Comparison of ENCODE assay signal across 8 cellular contexts in genomic region chr16:66928702-66929388, GRCh38. TPM values are rescaled to one million over a fixed set of nuclear protein-coding genes. Genes with fewer than 3 reads are reported as not detected.
DNase-seq lines count a peak whose midpoint lies in the region; ATAC-seq, FAIRE-seq and TF ChIP-seq lines count a peak whose summit lies in the region.

No MANE protein-coding gene starts in this region.

- intact Hi-C loops in CD8-positive, alpha-beta T cell (cut with DNase I, micrococcal nuclease), result no loop called here
- intact Hi-C loops in kidney (cut with DNase I), result no loop called here

- peak; percentile 21 for ATAC-seq in CD8-positive, alpha-beta T cell
- ATAC-seq in GM18520 (IDR thresholded peaks at IDR 0.05; ENCODE audit: unreplicated experiment), result no peak
- no peak for ATAC-seq in stimulated activated memory B cell treated with anti-CD40 and anti-IgM and Interleukin-4, amounts not matched to agents 10 μg/mL and 1 μg/mL and 100 μg/mL, for 72 hours
- no peak for ATAC-seq in HG03196 (IDR thresholded peaks at IDR 0.05; ENCODE audit: unreplicated experiment)
- no peak for ATAC-seq in GM19397 (IDR thresholded peaks at IDR 0.05; ENCODE audit: unreplicated experiment)

- peaks cover 33% of the 10 kb centered on the region for H3K4me1 Mint-ChIP-seq in CD8-positive, alpha-beta T cell (ENCODE audit: low read depth)
- H3K4me1 Mint-ChIP-seq in stimulated activated memory B cell treated with anti-CD40 and anti-IgM and Interleukin-4, amounts not matched to agents 10 μg/mL and 1 μg/mL and 100 μg/mL, for 72 hours, result peaks cover 45% of the 10 kb centered on the region

- no peak overlapping the region for H3K27ac Mint-ChIP-seq in CD8-positive, alpha-beta T cell
- no peak overlapping the region for H3K27ac Mint-ChIP-seq in stimulated activated memory B cell treated with anti-CD40 and anti-IgM and Interleukin-4, amounts not matched to agents 10 μg/mL and 1 μg/mL and 100 μg/mL, for 72 hours

- no peaks in the 10 kb centered on the region for H3K9me3 ChIP-seq in CD8-positive, alpha-beta T cell (ENCODE audit: low read length)
- no peaks in the 10 kb centered on the region for H3K9me3 ChIP-seq in kidney (ENCODE audit: control insufficient read depth in 1 of 2, low read length in 2 of 2)

- FAIRE-seq in kidney (lab: Jason Lieb, UNC), result no peak

- H3K36me3 ChIP-seq in CD8-positive, alpha-beta T cell (ENCODE audit: insufficient read depth, low read length), result no peaks in the 10 kb centered on the region
- peaks cover 0 to 4% of the 10 kb centered on the region in 2 donors for H3K36me3 ChIP-seq in kidney (ENCODE audit: control insufficient read depth in 1 of 2, insufficient read depth in 2 of 2, low read length in 2 of 2)

- H3K4me1 ChIP-seq in CD8-positive, alpha-beta T cell (ENCODE audit: insufficient read depth, low read length), result peaks cover 20% of the 10 kb centered on the region
- peaks cover 5 to 13% of the 10 kb centered on the region in 2 donors for H3K4me1 ChIP-seq in kidney (ENCODE audit: control insufficient read depth in 1 of 2, insufficient read depth in 1 of 2, low read depth in 1 of 2, low read length in 2 of 2)

- peaks cover 16% of the 10 kb centered on the region for H3K27me3 Mint-ChIP-seq in CD8-positive, alpha-beta T cell (ENCODE audit: low read depth)
- H3K27me3 Mint-ChIP-seq in stimulated activated memory B cell treated with anti-CD40 and anti-IgM and Interleukin-4, amounts not matched to agents 10 μg/mL and 1 μg/mL and 100 μg/mL, for 72 hours, result peaks cover 30% of the 10 kb centered on the region

- no peak overlapping the region for H3K4me3 Mint-ChIP-seq in CD8-positive, alpha-beta T cell
- no peak overlapping the region for H3K4me3 Mint-ChIP-seq in stimulated activated memory B cell treated with anti-CD40 and anti-IgM and Interleukin-4, amounts not matched to agents 10 μg/mL and 1 μg/mL and 100 μg/mL, for 72 hours

- no peak overlapping the region for H3K9ac ChIP-seq in kidney (ENCODE audit: low read length in 2 of 2)

- no peak overlapping the region for H3K27ac ChIP-seq in CD8-positive, alpha-beta T cell (ENCODE audit: low read depth, low read length)
- no peak overlapping the region for H3K27ac ChIP-seq in kidney (ENCODE audit: low read depth in 2 of 2, low read length in 2 of 2)

- CTCF ChIA-PET in CD8-positive, alpha-beta T cell (lab: Charles Lee), result interaction anchor here (0.9 to 2.3 kb wide), 3 partner anchors 34 to 98 kb away, joined by 3 to 7 read pairs (median 5); partner anchors contain the start of gene NAE1

- peaks cover 26% of the 10 kb centered on the region for H3K36me3 Mint-ChIP-seq in CD8-positive, alpha-beta T cell
- peaks cover 32% of the 10 kb centered on the region for H3K36me3 Mint-ChIP-seq in stimulated activated memory B cell treated with anti-CD40 and anti-IgM and Interleukin-4, amounts not matched to agents 10 μg/mL and 1 μg/mL and 100 μg/mL, for 72 hours

- H3K4me3 ChIP-seq in CD8-positive, alpha-beta T cell (ENCODE audit: low read depth, low read length), result no peak overlapping the region
- no peak overlapping the region for H3K4me3 ChIP-seq in kidney (ENCODE audit: low read length in 2 of 2)

- peak in 1 of 7 experiments; percentile 47 for DNase-seq in CD8-positive, alpha-beta T cell
- DNase-seq in HK-2 (ENCODE audit: unreplicated experiment) (peak; percentile 54), kidney (peak; percentile 62)
- DNase-seq in activated CD8-positive, alpha-beta memory T cell treated with anti-CD3 and anti-CD28 coated beads, Interleukin-2, amount 50 U/mL, for 48 hours, result peak; percentile 72

- peaks cover 5% of the 10 kb centered on the region for H3K27me3 ChIP-seq in CD8-positive, alpha-beta T cell (ENCODE audit: insufficient read depth, low read length)

- no peaks in the 10 kb centered on the region for H3K9me3 Mint-ChIP-seq in CD8-positive, alpha-beta T cell
- H3K9me3 Mint-ChIP-seq in stimulated activated memory B cell treated with anti-CD40 and anti-IgM and Interleukin-4, amounts not matched to agents 10 μg/mL and 1 μg/mL and 100 μg/mL, for 72 hours, result no peaks in the 10 kb centered on the region

- TF ChIP-seq CTCF in CD8-positive, alpha-beta T cell (IDR thresholded peaks at IDR 0.05), result peak; percentile 20
- TF ChIP-seq CTCF in kidney (IDR thresholded peaks at IDR 0.05; ENCODE audit: borderline replicate concordance, extremely low read depth, insufficient read depth), result peak; percentile 52

- POLR2A ChIA-PET in CD8-positive, alpha-beta T cell (lab: Charles Lee), result no interaction called here

RNA-seq across cellular contexts. Expression of gene RRAD, which starts 3.5 kb away (rescaled TPM):
- under 1 TPM; 0.67 to 0.76 TPM for total RNA-seq in CD8-positive, alpha-beta T cell
- 90.9 TPM for total RNA-seq in kidney
- 14.3 TPM for polyA plus RNA-seq in kidney (ENCODE audit: insufficient read depth, low read depth, low replicate concordance)

RNA-seq across cellular contexts. Expression of gene CIAO2B, which starts 5.4 kb away (rescaled TPM):
- 10 to 100 TPM; 55.0 to 58.2 TPM for total RNA-seq in CD8-positive, alpha-beta T cell
- total RNA-seq in kidney, result 71.2 TPM
- polyA plus RNA-seq in kidney (ENCODE audit: insufficient read depth, low read depth, low replicate concordance), result 284 TPM

RNA-seq across cellular contexts. Expression of gene CES2, which starts 6.5 kb away (rescaled TPM):
- total RNA-seq in CD8-positive, alpha-beta T cell, result 10 to 100 TPM; 62.9 to 67.0 TPM
- 72.1 TPM for total RNA-seq in kidney
- polyA plus RNA-seq in kidney (ENCODE audit: insufficient read depth, low read depth, low replicate concordance), result 76.9 TPM

RNA-seq across cellular contexts. Expression of gene CDH16, which starts 10.2 kb away (rescaled TPM):
- not detected for total RNA-seq in CD8-positive, alpha-beta T cell
- 1,188 TPM for total RNA-seq in kidney
- 1,180 TPM for polyA plus RNA-seq in kidney (ENCODE audit: insufficient read depth, low read depth, low replicate concordance)

RNA-seq across cellular contexts. Expression of gene CES3, which starts 32.2 kb away (rescaled TPM):
- total RNA-seq in CD8-positive, alpha-beta T cell, result 1 to 10 TPM in 1 of 2 experiments, under 1 TPM in 1; 0.71 to 1.2 TPM
- total RNA-seq in kidney, result 2.1 TPM
- 7.8 TPM for polyA plus RNA-seq in kidney (ENCODE audit: insufficient read depth, low read depth, low replicate concordance)

Comparison
In these comparisons a context has a peak if more than half of its experiments do, and no peak if none do; other contexts are left out.
1. RNA of gene RRAD, which starts 3.5 kb away (total RNA-seq): 90.9 TPM in kidney (single experiment); 0.67 to 0.76 TPM in CD8-positive, alpha-beta T cell; every median in the first group is over 10 times any median in the second.